19 cellular contexts compared by ENCODE assay signal in genomic region chr5:88396635-88397285, GRCh38.
DNase-seq lines count a peak whose midpoint lies in the region; TF ChIP-seq lines count a peak whose summit lies in the region.
"Had no signal": no experiment of that assay in that cellular context is flagged by ENCODE, and none has a peak within 500 bp of the region (broad histone marks: within the 10 kb centered on the region; RNA-seq: fewer than 3 reads in every experiment).

No MANE protein-coding gene starts in this region.

- H2BK12ac ChIP-seq in mesenchymal stem cell (ENCODE audit: low read length in 2 of 2) = no peak overlapping the region

- H3K4me2 ChIP-seq in MM.1S (ENCODE audit: low read depth, low read length) (0 out of 2 replicates have a peak overlapping the region, but pooled peaks have one; percentile 23), mesenchymal stem cell (ENCODE audit: low read length, poor library complexity, severe bottlenecking) (no peak overlapping the region)
- H3K4me2 ChIP-seq: PC-9 had no signal

- TF ChIP-seq EP300 in tibial nerve (IDR thresholded peaks at IDR 0.05) = no peak

- H4K8ac ChIP-seq in mesenchymal stem cell (ENCODE audit: low read length) = no peak overlapping the region

- no peak overlapping the region for H3K9ac ChIP-seq in MM.1S (ENCODE audit: low read length)
- H3K9ac ChIP-seq in mesenchymal stem cell (ENCODE audit: low read length) = peak overlapping the region; percentile 70

- H3K36me3 ChIP-seq in MM.1S (replicated peaks; ENCODE audit: insufficient read depth, low read length) = no peaks in the 10 kb centered on the region
- no peaks in the 10 kb centered on the region for H3K36me3 ChIP-seq in mesenchymal stem cell (ENCODE audit: control insufficient read depth in 1 of 2, insufficient read depth in 2 of 2, low read depth in 1 of 2, low read length in 2 of 2)
- H3K36me3 ChIP-seq in tibial nerve = no peaks in the 10 kb centered on the region
- H3K36me3 ChIP-seq in H7 (replicated peaks; ENCODE audit: control insufficient read depth, insufficient read depth, low read length) = no peaks in the 10 kb centered on the region
- H3K36me3 ChIP-seq: BE2C, colonic mucosa, neutrophil had no signal

- peaks cover 24% of the 10 kb centered on the region for H3K4me1 Mint-ChIP-seq in glutamatergic neuron (ENCODE audit: low read depth, unreplicated experiment)
- H3K4me1 Mint-ChIP-seq in activated T-helper 2 cell treated with anti-CD3 and anti-CD28 coated beads, Interferon-gamma antibody, Interleukin-2, Interleukin-4, amounts not matched to agents 10 μg/mL and 5 μg/mL and 100 μg/mL, durations not matched to agents 14 hours and 24 hours and 36 hours (ENCODE audit: low read depth) = no peaks in the 10 kb centered on the region
- H3K4me1 Mint-ChIP-seq: activated CD4-positive, alpha-beta T cell treated with anti-CD3 and anti-CD28 coated beads for 36 hours had no signal

- intact Hi-C loops in activated T-helper 2 cell treated with anti-CD3 and anti-CD28 coated beads, Interferon-gamma antibody, Interleukin-2, Interleukin-4, amounts not matched to agents 10 μg/mL and 5 μg/mL and 100 μg/mL, durations not matched to agents 14 hours and 24 hours and 36 hours (cut with micrococcal nuclease) = no loop called here

- H2AFZ ChIP-seq in MM.1S (ENCODE audit: low read length) = 0 out of 2 replicates have a peak overlapping the region, but pooled peaks have one; percentile 1
- no peak overlapping the region for H2AFZ ChIP-seq in mesenchymal stem cell (ENCODE audit: low read depth, low read length)
- H2AFZ ChIP-seq: PC-9 had no signal

- H3K27me3 ChIP-seq in MM.1S (replicated peaks; ENCODE audit: insufficient read depth, low read length) (no peaks in the 10 kb centered on the region), mesenchymal stem cell (ENCODE audit: control insufficient read depth in 1 of 2, insufficient read depth in 1 of 2, low read length in 2 of 2) (no peaks in the 10 kb centered on the region), tibial nerve (no peaks in the 10 kb centered on the region), H7 (ENCODE audit: control insufficient read depth, insufficient read depth, low read length) (peaks cover 2% of the 10 kb centered on the region; the same call in 1 of the 2 replicates)
- H3K27me3 ChIP-seq: BE2C, colonic mucosa, neutrophil had no signal

- 48% methylated on average over 6 of the region's 8 CpGs for WGBS in mesenchymal stem cell
- 48 to 58% methylated on average over 8 of the region's 8 CpGs for WGBS in tibial nerve, 2 donors

- H2AK5ac ChIP-seq in mesenchymal stem cell (ENCODE audit: low read length, severe bottlenecking) = no peak overlapping the region

- peaks cover 6% of the 10 kb centered on the region for H3K27me3 Mint-ChIP-seq in glutamatergic neuron (ENCODE audit: unreplicated experiment)
- peaks cover 14% of the 10 kb centered on the region for H3K27me3 Mint-ChIP-seq in activated T-helper 2 cell treated with anti-CD3 and anti-CD28 coated beads, Interferon-gamma antibody, Interleukin-2, Interleukin-4, amounts not matched to agents 10 μg/mL and 5 μg/mL and 100 μg/mL, durations not matched to agents 14 hours and 24 hours and 36 hours (ENCODE audit: low read depth)

- H3K36me3 Mint-ChIP-seq in glutamatergic neuron (ENCODE audit: unreplicated experiment) = no peaks in the 10 kb centered on the region
- H3K36me3 Mint-ChIP-seq in activated T-helper 2 cell treated with anti-CD3 and anti-CD28 coated beads, Interferon-gamma antibody, Interleukin-2, Interleukin-4, amounts not matched to agents 10 μg/mL and 5 μg/mL and 100 μg/mL, durations not matched to agents 14 hours and 24 hours and 36 hours (ENCODE audit: low read depth) = no peaks in the 10 kb centered on the region

- no peak overlapping the region for H2BK5ac ChIP-seq in mesenchymal stem cell (ENCODE audit: low read depth, low read length, poor library complexity, severe bottlenecking)

- no peak overlapping the region for H3K14ac ChIP-seq in mesenchymal stem cell (ENCODE audit: low read length in 2 of 2)

- H3K4me1 ChIP-seq in MM.1S (ENCODE audit: low read length) (no peaks in the 10 kb centered on the region), mesenchymal stem cell (ENCODE audit: control insufficient read depth, insufficient read depth, low read depth, low read length) (peaks cover 1% of the 10 kb centered on the region), tibial nerve (peaks cover 0 to 14% (median 0%) of the 10 kb centered on the region in 4 donors)
- H3K4me1 ChIP-seq: BE2C, colonic mucosa had no signal

- TF ChIP-seq POLR2A in tibial nerve (IDR thresholded peaks at IDR 0.05) = no peak

- H4K20me1 ChIP-seq in MM.1S (ENCODE audit: insufficient read depth, low read length) = no peaks in the 10 kb centered on the region

- DNase-seq in MM.1S (no peak), coronary artery (ENCODE audit: low spot score) (no peak), mesenchymal stem cell (no peak), tibial nerve (ENCODE audit: low spot score in 2 of 2) (no peak), H7 (no peak), glutamatergic neuron (no peak)
- DNase-seq in activated T-helper 2 cell treated with anti-CD3 and anti-CD28 coated beads, Interferon-gamma antibody, Interleukin-2, Interleukin-4, amounts not matched to agents 10 μg/mL and 5 μg/mL and 100 μg/mL, durations not matched to agents 14 hours and 24 hours and 36 hours (ENCODE audit: low spot score) = no peak
- DNase-seq: activated CD4-positive, alpha-beta T cell treated with anti-CD3 and anti-CD28 coated beads for 36 hours; activated gamma-delta T cell; colonic mucosa; GDM1; NCI-H2029 treated with DMSO at 0.1 percent for 48 hours; NCI-H526 treated with DMSO at 0.1 percent for 48 hours; PC-9; stimulated activated CD4-positive, alpha-beta T cell treated with anti-CD3 and anti-CD28 coated beads, Interleukin-1b, Interleukin-23, amount 100 ng/mL, for 48 hours; T-helper 9 cell had no signal

- H3K79me1 ChIP-seq in mesenchymal stem cell (replicated peaks; ENCODE audit: low read length, poor library complexity, severe bottlenecking) = no peaks in the 10 kb centered on the region

- no peak overlapping the region for H3K27ac ChIP-seq in MM.1S (ENCODE audit: low read length)
- H3K27ac ChIP-seq in coronary artery = no peak overlapping the region
- no peak overlapping the region for H3K27ac ChIP-seq in mesenchymal stem cell (ENCODE audit: low read length, poor library complexity, severe bottlenecking)
- peak overlapping the region in 3 of 4 donors; percentile 62 to 71 (median 69) for H3K27ac ChIP-seq in tibial nerve
- H3K27ac ChIP-seq: colonic mucosa, neutrophil, PC-9 had no signal

- H3K4me3 ChIP-seq in MM.1S (ENCODE audit: low read length) (no peak overlapping the region), coronary artery (peak overlapping the region; percentile 58), mesenchymal stem cell (ENCODE audit: insufficient read depth in 1 of 2, low read depth in 1 of 2, low read length in 2 of 2) (peak overlapping the region in 1 of 2 experiments; percentile 70), tibial nerve (peak overlapping the region in 1 of 4 donors; percentile 39), H7 (ENCODE audit: insufficient read depth, low read depth, low read length) (no peak overlapping the region)
- H3K4me3 ChIP-seq: colonic mucosa, GM12878, PC-9 had no signal

- H3K4ac ChIP-seq in mesenchymal stem cell (ENCODE audit: low read depth in 1 of 2, low read length in 2 of 2) = no peak overlapping the region

- H3K27ac Mint-ChIP-seq in glutamatergic neuron (ENCODE audit: unreplicated experiment) = no peak overlapping the region
- H3K27ac Mint-ChIP-seq in activated T-helper 2 cell treated with anti-CD3 and anti-CD28 coated beads, Interferon-gamma antibody, Interleukin-2, Interleukin-4, amounts not matched to agents 10 μg/mL and 5 μg/mL and 100 μg/mL, durations not matched to agents 14 hours and 24 hours and 36 hours = no peak overlapping the region
- H3K27ac Mint-ChIP-seq: activated CD4-positive, alpha-beta T cell treated with anti-CD3 and anti-CD28 coated beads for 36 hours had no signal

- H2BK15ac ChIP-seq in mesenchymal stem cell (ENCODE audit: low read depth, poor library complexity, severe bottlenecking) = no peak overlapping the region

- no peak overlapping the region for H3K4me3 Mint-ChIP-seq in glutamatergic neuron (ENCODE audit: unreplicated experiment)
- no peak overlapping the region for H3K4me3 Mint-ChIP-seq in activated T-helper 2 cell treated with anti-CD3 and anti-CD28 coated beads, Interferon-gamma antibody, Interleukin-2, Interleukin-4, amounts not matched to agents 10 μg/mL and 5 μg/mL and 100 μg/mL, durations not matched to agents 14 hours and 24 hours and 36 hours (ENCODE audit: low read depth)
- H3K4me3 Mint-ChIP-seq: activated CD4-positive, alpha-beta T cell treated with anti-CD3 and anti-CD28 coated beads for 36 hours had no signal

- no peaks in the 10 kb centered on the region for H3K79me2 ChIP-seq in MM.1S (ENCODE audit: low read length)

- H3K18ac ChIP-seq in mesenchymal stem cell (ENCODE audit: low read depth in 1 of 2, low read length in 2 of 2) = no peak overlapping the region

- H2BK120ac ChIP-seq in mesenchymal stem cell (ENCODE audit: low read depth, low read length) = no peak overlapping the region

- no peaks in the 10 kb centered on the region for H3K9me3 ChIP-seq in MM.1S (replicated peaks; ENCODE audit: insufficient read depth, low read length)
- H3K9me3 ChIP-seq in mesenchymal stem cell (ENCODE audit: control insufficient read depth, low read length) = no peaks in the 10 kb centered on the region
- no peaks in the 10 kb centered on the region for H3K9me3 ChIP-seq in tibial nerve
- H3K9me3 ChIP-seq: BE2C, colonic mucosa, neutrophil had no signal

- TF ChIP-seq CTCF in MM.1S (IDR thresholded peaks at IDR 0.05; ENCODE audit: low read length) (no peak), coronary artery (IDR thresholded peaks at IDR 0.05) (no peak), tibial nerve (IDR thresholded peaks at IDR 0.05) (no peak), glutamatergic neuron (IDR thresholded peaks at IDR 0.05; ENCODE audit: partially characterized antibody, unreplicated experiment) (no peak)

- no peaks in the 10 kb centered on the region for H3K9me2 ChIP-seq in MM.1S (replicated peaks; ENCODE audit: insufficient read depth, low read length)

- H4K91ac ChIP-seq in mesenchymal stem cell (ENCODE audit: low read length) = no peak overlapping the region

- H3K23ac ChIP-seq in mesenchymal stem cell (ENCODE audit: low read length in 2 of 2) = no peak overlapping the region

- H3F3A ChIP-seq in MM.1S (ENCODE audit: insufficient read depth, low read length) = no peaks in the 10 kb centered on the region

- H3K9me3 Mint-ChIP-seq in glutamatergic neuron (ENCODE audit: unreplicated experiment) = no peaks in the 10 kb centered on the region
- no peaks in the 10 kb centered on the region for H3K9me3 Mint-ChIP-seq in activated T-helper 2 cell treated with anti-CD3 and anti-CD28 coated beads, Interferon-gamma antibody, Interleukin-2, Interleukin-4, amounts not matched to agents 10 μg/mL and 5 μg/mL and 100 μg/mL, durations not matched to agents 14 hours and 24 hours and 36 hours

Comparison
In these comparisons a context has a peak if more than half of its experiments do, and no peak if none do; other contexts are left out.
1. H3K27ac ChIP-seq: peak in tibial nerve (3 of 4); none in MM.1S (single experiment), coronary artery (0 of 2) and mesenchymal stem cell (single experiment).